Comparison of ENCODE assay signal across 1 cellular context in the genomic region with DNA sequence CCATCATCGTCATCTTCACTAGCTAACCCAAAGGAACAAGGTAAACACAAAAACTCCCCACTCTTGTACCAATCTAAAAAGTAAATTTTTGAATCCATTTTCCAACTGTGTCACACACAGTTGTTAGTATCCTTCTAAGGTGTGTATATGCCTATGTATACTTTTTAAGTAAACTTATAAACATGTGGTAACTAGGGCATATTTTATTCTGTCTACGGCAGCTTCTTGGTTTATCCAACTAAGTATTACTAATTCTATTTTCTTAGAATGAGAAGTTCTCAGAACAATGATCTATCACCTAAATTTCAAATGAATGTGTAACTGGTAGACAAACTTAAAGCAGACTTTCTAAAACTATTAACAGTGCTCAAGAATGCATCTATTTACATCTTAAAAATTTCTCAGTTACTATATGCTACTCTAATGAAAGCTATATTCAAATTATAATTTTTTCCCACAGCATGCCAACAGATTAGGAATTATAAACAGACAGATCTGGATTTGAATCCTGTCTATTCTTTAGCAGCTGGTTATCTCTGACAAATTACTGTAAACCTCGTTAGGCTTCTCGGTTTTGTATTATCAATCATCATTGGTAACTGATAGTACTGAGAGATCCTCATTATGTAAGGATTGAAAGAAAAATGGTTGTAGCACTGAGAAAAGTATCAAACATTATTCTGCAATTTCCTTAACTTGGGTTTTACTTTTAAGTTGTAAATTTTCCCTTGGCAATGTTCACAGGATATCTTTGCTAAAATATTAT.
TF ChIP-seq lines count a peak whose summit lies in the region.

No MANE protein-coding gene starts in this region.

TF ChIP-seq in GM23338, 12 proteins besides CTCF, POLR2A, EP300 and RAD21 (continued from another document):
- TF ChIP-seq, protein P1, sequence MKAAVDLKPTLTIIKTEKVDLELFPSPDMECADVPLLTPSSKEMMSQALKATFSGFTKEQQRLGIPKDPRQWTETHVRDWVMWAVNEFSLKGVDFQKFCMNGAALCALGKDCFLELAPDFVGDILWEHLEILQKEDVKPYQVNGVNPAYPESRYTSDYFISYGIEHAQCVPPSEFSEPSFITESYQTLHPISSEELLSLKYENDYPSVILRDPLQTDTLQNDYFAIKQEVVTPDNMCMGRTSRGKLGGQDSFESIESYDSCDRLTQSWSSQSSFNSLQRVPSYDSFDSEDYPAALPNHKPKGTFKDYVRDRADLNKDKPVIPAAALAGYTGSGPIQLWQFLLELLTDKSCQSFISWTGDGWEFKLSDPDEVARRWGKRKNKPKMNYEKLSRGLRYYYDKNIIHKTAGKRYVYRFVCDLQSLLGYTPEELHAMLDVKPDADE (IDR thresholded peaks at IDR 0.05) = no peak
- TF ChIP-seq, protein P2, sequence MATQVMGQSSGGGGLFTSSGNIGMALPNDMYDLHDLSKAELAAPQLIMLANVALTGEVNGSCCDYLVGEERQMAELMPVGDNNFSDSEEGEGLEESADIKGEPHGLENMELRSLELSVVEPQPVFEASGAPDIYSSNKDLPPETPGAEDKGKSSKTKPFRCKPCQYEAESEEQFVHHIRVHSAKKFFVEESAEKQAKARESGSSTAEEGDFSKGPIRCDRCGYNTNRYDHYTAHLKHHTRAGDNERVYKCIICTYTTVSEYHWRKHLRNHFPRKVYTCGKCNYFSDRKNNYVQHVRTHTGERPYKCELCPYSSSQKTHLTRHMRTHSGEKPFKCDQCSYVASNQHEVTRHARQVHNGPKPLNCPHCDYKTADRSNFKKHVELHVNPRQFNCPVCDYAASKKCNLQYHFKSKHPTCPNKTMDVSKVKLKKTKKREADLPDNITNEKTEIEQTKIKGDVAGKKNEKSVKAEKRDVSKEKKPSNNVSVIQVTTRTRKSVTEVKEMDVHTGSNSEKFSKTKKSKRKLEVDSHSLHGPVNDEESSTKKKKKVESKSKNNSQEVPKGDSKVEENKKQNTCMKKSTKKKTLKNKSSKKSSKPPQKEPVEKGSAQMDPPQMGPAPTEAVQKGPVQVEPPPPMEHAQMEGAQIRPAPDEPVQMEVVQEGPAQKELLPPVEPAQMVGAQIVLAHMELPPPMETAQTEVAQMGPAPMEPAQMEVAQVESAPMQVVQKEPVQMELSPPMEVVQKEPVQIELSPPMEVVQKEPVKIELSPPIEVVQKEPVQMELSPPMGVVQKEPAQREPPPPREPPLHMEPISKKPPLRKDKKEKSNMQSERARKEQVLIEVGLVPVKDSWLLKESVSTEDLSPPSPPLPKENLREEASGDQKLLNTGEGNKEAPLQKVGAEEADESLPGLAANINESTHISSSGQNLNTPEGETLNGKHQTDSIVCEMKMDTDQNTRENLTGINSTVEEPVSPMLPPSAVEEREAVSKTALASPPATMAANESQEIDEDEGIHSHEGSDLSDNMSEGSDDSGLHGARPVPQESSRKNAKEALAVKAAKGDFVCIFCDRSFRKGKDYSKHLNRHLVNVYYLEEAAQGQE (IDR thresholded peaks at IDR 0.05; ENCODE audit: unreplicated experiment) = no peak
- no peak for TF ChIP-seq ZNF114 (CRISPR knock-in tag; IDR thresholded peaks at IDR 0.05)
